ENCODE assay signal across 1 cellular context in genomic region chr11:111549869-111550203, GRCh38.
TF ChIP-seq lines count a peak whose summit lies in the region.

No MANE protein-coding gene starts in this region.

TF ChIP-seq in IMR-90, 13 proteins besides CTCF, POLR2A, EP300 and RAD21:
- no peak for TF ChIP-seq ELK1 (IDR thresholded peaks at IDR 0.05; ENCODE audit: borderline replicate concordance, low read depth, low read length)
- TF ChIP-seq SMC3 (IDR thresholded peaks at IDR 0.05; ENCODE audit: low read depth, low read length) = no peak
- no peak for TF ChIP-seq MXI1 (IDR thresholded peaks at IDR 0.05; ENCODE audit: borderline replicate concordance, low read depth, low read length)
- no peak for TF ChIP-seq RCOR1 (IDR thresholded peaks at IDR 0.05; ENCODE audit: insufficient replicate concordance, low read length)
- no peak for TF ChIP-seq CEBPB (IDR thresholded peaks at IDR 0.05; ENCODE audit: low read depth, low read length)
- no peak for TF ChIP-seq NFE2L2 (IDR thresholded peaks at IDR 0.05; ENCODE audit: low read depth, low read length)
- TF ChIP-seq BHLHE40 (IDR thresholded peaks at IDR 0.05; ENCODE audit: low read depth, low read length) = no peak
- no peak for TF ChIP-seq USF2 (IDR thresholded peaks at IDR 0.05; ENCODE audit: low read depth, low read length)
- TF ChIP-seq FOS (IDR thresholded peaks at IDR 0.05; ENCODE audit: low read depth, low read length) = no peak
- TF ChIP-seq MAFK (IDR thresholded peaks at IDR 0.05; ENCODE audit: low read depth, low read length) = no peak
- TF ChIP-seq CHD1 (IDR thresholded peaks at IDR 0.05; ENCODE audit: low read depth, low read length) = no peak
- no peak for TF ChIP-seq RFX5 (IDR thresholded peaks at IDR 0.05; ENCODE audit: low read depth, low read length)
- TF ChIP-seq MAZ (IDR thresholded peaks at IDR 0.05; ENCODE audit: borderline replicate concordance, low read depth, low read length) = no peak
